ENCODE assay signal across 7 cellular contexts in the genomic region with DNA sequence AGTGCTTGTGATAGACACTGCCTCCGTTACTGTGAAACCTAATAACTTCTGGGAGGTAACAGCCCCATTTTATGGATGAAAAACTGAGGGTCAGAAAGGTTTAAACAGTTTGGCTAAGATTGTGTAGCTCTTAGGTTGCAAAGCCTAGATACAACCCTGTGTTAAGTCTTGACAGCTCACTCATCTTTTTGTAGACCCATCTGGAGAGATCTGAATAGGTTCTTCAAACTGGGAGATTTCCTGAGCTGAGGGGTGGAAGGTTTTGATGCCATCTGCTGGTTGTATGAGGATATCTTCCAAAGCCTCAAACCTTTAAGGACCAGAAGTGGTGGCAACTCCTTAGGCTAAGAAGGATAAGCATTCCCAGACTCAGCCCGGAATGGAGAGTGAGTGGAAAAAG. TPM values are rescaled to one million over a fixed set of nuclear protein-coding genes. Genes with fewer than 3 reads are reported as not detected.
DNase-seq lines count a peak whose midpoint lies in the region; ATAC-seq, FAIRE-seq and TF ChIP-seq lines count a peak whose summit lies in the region.
"Had no signal": no experiment of that assay in that cellular context is flagged by ENCODE, and none has a peak within 500 bp of the region (broad histone marks: within the 10 kb centered on the region; RNA-seq: fewer than 3 reads in every experiment).

No MANE protein-coding gene starts in this region.

- no peak for FAIRE-seq in kidney (lab: Jason Lieb, UNC)

- no peak overlapping the region for H3K4me3 ChIP-seq in SK-N-MC
- H3K4me3 ChIP-seq in kidney (ENCODE audit: low read length in 2 of 2) = no peak overlapping the region

- peak overlapping the region; percentile 92; the same call in 1 of the 2 replicates for H3K27ac ChIP-seq in SK-N-MC
- no peak overlapping the region for H3K27ac ChIP-seq in kidney (ENCODE audit: low read depth in 2 of 2, low read length in 2 of 2)

- peak; percentile 71 for DNase-seq in Ammon's horn (ENCODE audit: low spot score)
- DNase-seq in SK-N-MC (ENCODE audit: low read depth, low spot score) = peak; percentile 59
- DNase-seq in kidney = no peak
- DNase-seq in stimulated activated CD4-positive, alpha-beta T cell treated with anti-CD3 and anti-CD28 coated beads, Interleukin-15, amount 100 ng/mL, for 24 hours = no peak

- peak; percentile 53 for TF ChIP-seq CTCF in kidney (IDR thresholded peaks at IDR 0.05; ENCODE audit: borderline replicate concordance, extremely low read depth, insufficient read depth)

- H3K9ac ChIP-seq in SK-N-MC (ENCODE audit: insufficient read length) = no peak overlapping the region
- no peak overlapping the region for H3K9ac ChIP-seq in kidney (ENCODE audit: low read length in 2 of 2)

- intact Hi-C loops in kidney (cut with DNase I) = loop anchor here (5.0 kb wide), 1 partner anchor 184 kb away; no protein-coding TSS in a partner anchor

- H3K4me1 ChIP-seq in kidney (ENCODE audit: control insufficient read depth in 1 of 2, insufficient read depth in 1 of 2, low read depth in 1 of 2, low read length in 2 of 2) = peaks cover 2 to 21% of the 10 kb centered on the region in 2 donors

- H3K9me3 ChIP-seq in SK-N-MC (ENCODE audit: low read depth, low read length) (no peaks in the 10 kb centered on the region), kidney (ENCODE audit: control insufficient read depth in 1 of 2, low read length in 2 of 2) (no peaks in the 10 kb centered on the region)

- H3K36me3 ChIP-seq in SK-N-MC (ENCODE audit: insufficient read depth, low read length) (0 out of 2 replicates have a peak, but pooled peaks cover 3% of the 10 kb centered on the region), kidney (ENCODE audit: control insufficient read depth in 1 of 2, insufficient read depth in 2 of 2, low read length in 2 of 2) (no peaks in the 10 kb centered on the region)

- ATAC-seq in HG02610 (IDR thresholded peaks at IDR 0.05; ENCODE audit: unreplicated experiment) (peak; percentile 36), HG02623 (IDR thresholded peaks at IDR 0.05; ENCODE audit: unreplicated experiment) (no peak)

RNA-seq across cellular contexts. Expression of a gene that starts 8.3 kb away (rescaled TPM):
- total RNA-seq in kidney = 0.82 TPM
- polyA plus RNA-seq in kidney (ENCODE audit: insufficient read depth, low read depth, low replicate concordance) = 0.88 TPM
- polyA plus RNA-seq: IgD-negative memory B cell had no signal

RNA-seq across cellular contexts. Expression of a gene that starts 16.1 kb away (rescaled TPM):
- total RNA-seq in kidney = 12.2 TPM
- 8.5 TPM for polyA plus RNA-seq in kidney (ENCODE audit: insufficient read depth, low read depth, low replicate concordance)

RNA-seq across cellular contexts. Expression of a gene that starts 26.5 kb away (rescaled TPM):
- total RNA-seq in kidney = 90.2 TPM
- 28.3 TPM for polyA plus RNA-seq in kidney (ENCODE audit: insufficient read depth, low read depth, low replicate concordance)

RNA-seq across cellular contexts. Expression of a gene that starts 43.9 kb away (rescaled TPM):
- 785 TPM for total RNA-seq in kidney
- 361 TPM for polyA plus RNA-seq in kidney (ENCODE audit: insufficient read depth, low read depth, low replicate concordance)

Comparison
In these comparisons a context has a peak if more than half of its experiments do, and no peak if none do; other contexts are left out.
1. DNase-seq: peak in Ammon's horn (single experiment) and SK-N-MC (single experiment); none in kidney (single experiment) and stimulated activated CD4-positive, alpha-beta T cell treated with anti-CD3 and anti-CD28 coated beads, Interleukin-15, amount 100 ng/mL, for 24 hours (single experiment).